Comparison of ENCODE assay signal across 1 cellular context in genomic region chr16:12758031-12758669, GRCh38.
TF ChIP-seq lines count a peak whose summit lies in the region.

No MANE protein-coding gene starts in this region.

TF ChIP-seq in K562, 482 proteins besides CTCF, POLR2A, EP300 and RAD21 (continued from another document and continues in another):
- TF ChIP-seq TFE3 (CRISPR knock-in tag; IDR thresholded peaks at IDR 0.05) (no peak), ZNF318 (IDR thresholded peaks at IDR 0.05; ENCODE audit: borderline replicate concordance in 1 of 2, low read depth in 1 of 2) (peak in 1 of 2 experiments; percentile 80; a peak in 2 of 4 replicates), DIDO1 (tag; IDR thresholded peaks at IDR 0.05; ENCODE audit: low read depth) (no peak), ZNF23 (CRISPR knock-in tag; IDR thresholded peaks at IDR 0.05) (no peak), SMARCE1 (IDR thresholded peaks at IDR 0.05) (peak; percentile 64), SLC30A9 (CRISPR knock-in tag; IDR thresholded peaks at IDR 0.05) (no peak), SIN3A (IDR thresholded peaks at IDR 0.05; ENCODE audit: borderline replicate concordance in 2 of 2, control insufficient read depth in 1 of 2, low read depth in 2 of 2, low read length in 2 of 2) (no peak), CHCHD3 (CRISPR knock-in tag; IDR thresholded peaks at IDR 0.05) (no peak), MYC (IDR thresholded peaks at IDR 0.05; ENCODE audit: low read depth, low read length) (peak; percentile 15; the same call in 1 of the 2 replicates), MYC (CRISPR knock-in tag; IDR thresholded peaks at IDR 0.05; ENCODE audit: borderline replicate concordance, low read depth) (no peak), ZNF274 (IDR thresholded peaks at IDR 0.05; ENCODE audit: borderline replicate concordance, low read depth, low read length) (no peak), ARID4B (CRISPR knock-in tag; IDR thresholded peaks at IDR 0.05) (no peak), GATAD2B (IDR thresholded peaks at IDR 0.05; ENCODE audit: borderline replicate concordance) (no peak), CGGBP1 (CRISPR knock-in tag; IDR thresholded peaks at IDR 0.05) (no peak), PHF21A (IDR thresholded peaks at IDR 0.05; ENCODE audit: borderline replicate concordance, low read depth) (no peak), ZNF12 (CRISPR knock-in tag; IDR thresholded peaks at IDR 0.05) (no peak), PHB2 (IDR thresholded peaks at IDR 0.05; ENCODE audit: low read depth) (no peak), ATF3 (IDR thresholded peaks at IDR 0.05) (peak; percentile 84), ATF3 (CRISPR knock-in tag; conservative IDR thresholded peaks at IDR 0.05) (no peak; the same call in 1 of the 2 replicates), ESRRA (IDR thresholded peaks at IDR 0.05; ENCODE audit: borderline replicate concordance, low read depth) (no peak), POLR2H (tag; IDR thresholded peaks at IDR 0.05; ENCODE audit: low read depth) (no peak), ZBED1 (IDR thresholded peaks at IDR 0.05) (no peak), E2F5 (CRISPR knock-in tag; IDR thresholded peaks at IDR 0.05) (no peak), CBX8 (IDR thresholded peaks at IDR 0.05; ENCODE audit: borderline replicate concordance, extremely low read depth, low read depth, low read length, poor library complexity, severe bottlenecking) (no peak), REST (CRISPR knock-in tag; IDR thresholded peaks at IDR 0.05; ENCODE audit: low read depth) (no peak), ZNF184 (CRISPR knock-in tag; IDR thresholded peaks at IDR 0.05) (no peak), ZNF584 (CRISPR knock-in tag; IDR thresholded peaks at IDR 0.05; ENCODE audit: low read depth) (peak; percentile 20; the same call in 1 of the 2 replicates), ZNF324 (CRISPR knock-in tag; IDR thresholded peaks at IDR 0.05) (no peak), POLR2B (IDR thresholded peaks at IDR 0.05; ENCODE audit: low read depth, partially characterized antibody) (no peak), HDAC1 (IDR thresholded peaks at IDR 0.05) (no peak), ELF1 (tag; IDR thresholded peaks at IDR 0.05) (no peak), CREB1 (IDR thresholded peaks at IDR 0.05) (no peak), CREB1 (CRISPR knock-in tag; IDR thresholded peaks at IDR 0.05) (no peak), SMARCA5 (IDR thresholded peaks at IDR 0.05) (no peak), ZFP91 (CRISPR knock-in tag; IDR thresholded peaks at IDR 0.05) (no peak), USF1 (CRISPR knock-in tag; IDR thresholded peaks at IDR 0.05) (peak; percentile 9; the same call in 1 of the 2 replicates), RUNX1 (IDR thresholded peaks at IDR 0.05; ENCODE audit: low read depth) (no peak)
